Comparison of ENCODE assay signal across 25 cellular contexts in genomic region chr12:109753959-109754358, GRCh38. TPM values are rescaled to one million over a fixed set of nuclear protein-coding genes. Genes with fewer than 3 reads are reported as not detected.
DNase-seq lines count a peak whose midpoint lies in the region; ATAC-seq, FAIRE-seq and TF ChIP-seq lines count a peak whose summit lies in the region.
"Had no signal": no experiment of that assay in that cellular context is flagged by ENCODE, and none has a peak within 500 bp of the region (broad histone marks: within the 10 kb centered on the region; RNA-seq: fewer than 3 reads in every experiment).

No MANE protein-coding gene starts in this region.

- WGBS in HepG2 (ENCODE audit: low lambda C conversion rate) = 4% methylated on average over 2 of the region's 2 CpGs
- 16 to 33% (median 27%) methylated on average over 2 of the region's 2 CpGs for WGBS in stomach, 5 donors

- H4K20me1 ChIP-seq in HepG2 (ENCODE audit: insufficient read depth, low read length) = no peaks in the 10 kb centered on the region

- in situ Hi-C loops in HepG2 (cut with HindIII; ENCODE audit: extremely low pct_ligation_motif_present, low pct_unique_long_range_greater_than_20kb) = no loop called here

- peak overlapping the region; percentile 29; the same call in 1 of the 2 replicates for H3K4me2 ChIP-seq in HepG2 (ENCODE audit: low read depth, low read length)
- H3K4me2 ChIP-seq: GM23338, KMS-11 had no signal

- H3K9ac ChIP-seq in HepG2 (ENCODE audit: insufficient read depth, low read depth, low read length) = no peak overlapping the region; the same call in 1 of the 2 replicates
- H3K9ac ChIP-seq: KMS-11 had no signal

- peaks cover 10% of the 10 kb centered on the region for H3K79me2 ChIP-seq in HepG2 (ENCODE audit: insufficient read depth, low read length)

- TF ChIP-seq RAD21 in HepG2 (CRISPR knock-in tag; IDR thresholded peaks at IDR 0.05) = no peak

- H3K4me3 ChIP-seq in WERI-Rb-1 (ENCODE audit: low read depth, low read length) (no peak overlapping the region), HepG2 (replicated peaks in 1 of 3; ENCODE audit: insufficient read depth in 1 of 3, low read depth in 2 of 3, low read length in 3 of 3) (no peak overlapping the region), stomach (no peak overlapping the region)
- H3K4me3 ChIP-seq: GM23338, HAP-1, SJCRH30 had no signal

- no TSS peak for BruUV-seq in HepG2 (replicated peaks; lab: Mats Ljungman, UMichigan)

- H2AFZ ChIP-seq in HepG2 (ENCODE audit: low read length) = no peak overlapping the region
- H2AFZ ChIP-seq: GM23338 had no signal

- CTCF ChIA-PET in HepG2 (lab: Yijun Ruan, JAX; ENCODE audit: low intra/inter-chr PET ratio, low total read pairs) = no interaction called here

- peak overlapping the region; percentile 25; the same call in 1 of the 2 replicates for H3K27ac ChIP-seq in WERI-Rb-1
- H3K27ac ChIP-seq in HepG2 (ENCODE audit: extremely low read length, insufficient read depth, low read length) = peak overlapping the region; percentile 67
- peak overlapping the region in 1 of 5 donors; percentile 8 for H3K27ac ChIP-seq in stomach
- H3K27ac ChIP-seq: HL-60, KMS-11, SJCRH30 had no signal

- POLR2A ChIA-PET in HepG2 (lab: Yijun Ruan, JAX) = interaction anchor here (1.4 kb wide), 1 partner anchor 34 kb away, joined by 5 read pairs; no protein-coding TSS in a partner anchor

- FAIRE-seq in HepG2 (lab: Jason Lieb, UNC) (peak; percentile 12), HTR-8/SVneo (lab: Jason Lieb, UNC) (no peak)
- FAIRE-seq: A204.1, G401.6, GM12892, RCC 7860 had no signal

- TF ChIP-seq CTCF in WERI-Rb-1 (IDR thresholded peaks at IDR 0.05; ENCODE audit: low read depth, low read length) (no peak), HepG2 (CRISPR knock-in tag; IDR thresholded peaks at IDR 0.05) (no peak), stomach (IDR thresholded peaks at IDR 0.05) (no peak)

- intact Hi-C loops in HepG2 (cut with micrococcal nuclease; ENCODE audit: unreplicated experiment) (no loop called here), stomach (cut with DNase I; ENCODE audit: low total_unique reads) (no loop called here)

- H3K9me3 ChIP-seq in WERI-Rb-1 (ENCODE audit: severe bottlenecking) (peaks cover 5% of the 10 kb centered on the region), HepG2 (ENCODE audit: low read length) (peaks cover 10% of the 10 kb centered on the region; the same call in 1 of the 2 replicates), stomach (peaks cover 0 to 20% (median 14%) of the 10 kb centered on the region in 4 donors)

- peak; percentile 0 for DNase-seq in activated gamma-delta T cell treated with Interleukin-2 at 50 U/mL for 16 hours
- DNase-seq in activated gamma-delta T cell (lab: John Stamatoyannopoulos, UW) = no peak
- DNase-seq in WERI-Rb-1 = no peak
- no peak for DNase-seq in HepG2 (ENCODE audit: low spot score)
- DNase-seq in stomach = peak; percentile 16
- DNase-seq in T-helper 9 cell = no peak
- no peak for DNase-seq in HTR-8/SVneo (ENCODE audit: insufficient read length, low spot score)
- no peak for DNase-seq in globus pallidus (ENCODE audit: low spot score)
- DNase-seq: IMR-90, MV-4-11, NCI-H1105 treated with DMSO at 0.1 percent for 48 hours, NCI-H2081, NCI-H2171 treated with DMSO at 0.1 percent for 48 hours, NCI-H446, NCI-H526, SJCRH30 had no signal

- H3K4me1 ChIP-seq in HepG2 (ENCODE audit: insufficient read depth, low read length) = peaks cover 46% of the 10 kb centered on the region
- H3K4me1 ChIP-seq in stomach = peaks cover 0 to 23% (median 10%) of the 10 kb centered on the region in 4 donors
- H3K4me1 ChIP-seq: HAP-1, SJCRH30 had no signal

- H3K36me3 ChIP-seq in WERI-Rb-1 (peaks cover 35% of the 10 kb centered on the region), HepG2 (replicated peaks in 1 of 2; ENCODE audit: control insufficient read depth in 1 of 2, insufficient read depth in 2 of 2, low read length in 2 of 2) (0 out of 5 replicates have a peak, but pooled peaks cover 1 to 3% of the 10 kb centered on the region in 2 experiments), stomach (no peaks in the 10 kb centered on the region)
- H3K36me3 ChIP-seq: HAP-1 had no signal

- TF ChIP-seq EP300 in HepG2 (IDR thresholded peaks at IDR 0.05; ENCODE audit: low read depth in 2 of 2, low read length in 2 of 2) = no peak
- TF ChIP-seq EP300 in HepG2 (CRISPR knock-in tag; IDR thresholded peaks at IDR 0.05; ENCODE audit: borderline replicate concordance) = no peak
- TF ChIP-seq EP300 in stomach (IDR thresholded peaks at IDR 0.05) = no peak

- no peaks in the 10 kb centered on the region for H3K27me3 ChIP-seq in WERI-Rb-1 (ENCODE audit: insufficient read depth, low read depth, severe bottlenecking)
- no peaks in the 10 kb centered on the region for H3K27me3 ChIP-seq in HepG2 (ENCODE audit: control insufficient read depth in 1 of 2, insufficient read depth in 2 of 2, low read length in 2 of 2)
- H3K27me3 ChIP-seq in stomach = no peaks in the 10 kb centered on the region
- H3K27me3 ChIP-seq: SJCRH30 had no signal

- TF ChIP-seq POLR2A in HepG2 (IDR thresholded peaks at IDR 0.05; ENCODE audit: insufficient read depth in 1 of 2, low read depth in 2 of 2, low read length in 2 of 2) (no peak), stomach (IDR thresholded peaks at IDR 0.05) (no peak)

- ATAC-seq in HepG2 = peak; percentile 39; the same call in 2 of the 3 replicates
- ATAC-seq: GM23338 had no signal

TF ChIP-seq in HepG2, 621 proteins besides CTCF, POLR2A, EP300 and RAD21:
- TF ChIP-seq GFI1 (CRISPR knock-in tag; IDR thresholded peaks at IDR 0.05; ENCODE audit: borderline replicate concordance) = peak; percentile 85
- peak; percentile 11; the same call in 1 of the 2 replicates for TF ChIP-seq HNF4A (CRISPR knock-in tag; IDR thresholded peaks at IDR 0.05)
- TF ChIP-seq CSRNP1 (CRISPR knock-in tag; IDR thresholded peaks at IDR 0.05) = no peak
- TF ChIP-seq HMG20B (CRISPR knock-in tag; conservative IDR thresholded peaks at IDR 0.05) = 0 out of 2 replicates have a peak, but pooled peaks have one; percentile 35

RNA-seq across cellular contexts. Expression of gene FAM222A, which starts 40.3 kb away (rescaled TPM):
- total RNA-seq in HepG2 (2016; rRNA removed; fragmentation: Illumina TruSeq; extraction: Trizol) = 7.2 and 9.6 TPM in 2 replicates
- 1.9 and 2.5 TPM in 2 replicates for total RNA-seq in HepG2 (2016; cell fraction: cytosol; rRNA removed; fragmentation: Illumina TruSeq; extraction: Trizol; ENCODE audit: low read depth)
- total RNA-seq in HepG2 (2016; cell fraction: insoluble cytoplasmic fraction; rRNA removed; fragmentation: Illumina TruSeq; extraction: Trizol) = 5.6 and 8.3 TPM in 2 replicates
- total RNA-seq in HepG2 (2016; cell fraction: membrane; rRNA removed; fragmentation: Illumina TruSeq; extraction: Trizol) = 7.5 TPM in 2 replicates
- total RNA-seq in HepG2 (2016; cell fraction: nucleus; rRNA removed; fragmentation: Illumina TruSeq; extraction: Trizol) = 7.0 and 7.5 TPM in 2 replicates
- polyA plus RNA-seq in HepG2 (2011; rRNA removed) = 2.7 and 3.7 TPM in 2 replicates
- 2.0 and 3.0 TPM in 2 replicates for polyA plus RNA-seq in HepG2 (2011; cell fraction: cytosol; rRNA removed)
- 3.8 and 4.7 TPM in 2 replicates for polyA plus RNA-seq in HepG2 (2011; cell fraction: nucleus; rRNA removed)
- polyA plus RNA-seq in HepG2 (2012) = 2.5 and 2.9 TPM in 2 replicates
- polyA plus RNA-seq in HepG2 (2016; cell fraction: cytosol; fragmentation: Illumina TruSeq; extraction: Trizol; ENCODE audit: low read depth) = 2.5 and 2.6 TPM in 2 replicates
- polyA plus RNA-seq in HepG2 (2016; cell fraction: insoluble cytoplasmic fraction; fragmentation: Illumina TruSeq; extraction: Trizol; ENCODE audit: low read depth) = 9.4 and 11.8 TPM in 2 replicates
- 8.4 and 9.5 TPM in 2 replicates for polyA plus RNA-seq in HepG2 (2016; cell fraction: membrane; fragmentation: Illumina TruSeq; extraction: Trizol; ENCODE audit: low read depth)
- polyA plus RNA-seq in HepG2 (2016; cell fraction: nucleus; fragmentation: Illumina TruSeq; extraction: Trizol; ENCODE audit: insufficient read depth, low read depth) = 9.3 and 9.9 TPM in 2 replicates
- 2.9 and 8.9 TPM in 2 replicates for polyA minus RNA-seq in HepG2 (2011; rRNA and poly(A)+ RNA removed; ENCODE audit: low replicate concordance)
- polyA minus RNA-seq in HepG2 (2011; cell fraction: cytosol; rRNA and poly(A)+ RNA removed) = 3.6 and 4.0 TPM in 2 replicates
- 7.9 and 8.2 TPM in 2 replicates for polyA minus RNA-seq in HepG2 (2011; cell fraction: nucleus; rRNA and poly(A)+ RNA removed)
- 10 to 100 TPM in 1 of 5 donors, 1 to 10 TPM in 4; 1.7 to 19.7 (median 5.4) TPM for total RNA-seq in stomach
- 1 to 10 TPM; 3.1 to 5.4 (median 3.7) TPM for polyA plus RNA-seq in stomach
- polyA plus RNA-seq: CD14-positive monocyte had no signal

Comparison
In these comparisons a context has a peak if more than half of its experiments do, and no peak if none do; other contexts are left out.
1. DNase-seq: peak in activated gamma-delta T cell treated with Interleukin-2 at 50 U/mL for 16 hours (single experiment) and stomach (single experiment); none in activated gamma-delta T cell (single experiment), WERI-Rb-1 (single experiment), HepG2 (single experiment), T-helper 9 cell (single experiment), HTR-8/SVneo (single experiment) and globus pallidus (single experiment).